ENCODE assay signal across 1 cellular context in genomic region chr4:54085284-54085683, GRCh38.
TF ChIP-seq lines count a peak whose summit lies in the region.

No MANE protein-coding gene starts in this region.

TF ChIP-seq in IMR-90, 13 proteins besides CTCF, POLR2A, EP300 and RAD21:
- peak; percentile 97 for TF ChIP-seq CEBPB (IDR thresholded peaks at IDR 0.05; ENCODE audit: low read depth, low read length)
- TF ChIP-seq CHD1 (IDR thresholded peaks at IDR 0.05; ENCODE audit: low read depth, low read length), result no peak
- TF ChIP-seq MAFK (IDR thresholded peaks at IDR 0.05; ENCODE audit: low read depth, low read length), result peak; percentile 26; the same call in 1 of the 2 replicates
- TF ChIP-seq RFX5 (IDR thresholded peaks at IDR 0.05; ENCODE audit: low read depth, low read length), result no peak
- TF ChIP-seq FOS (IDR thresholded peaks at IDR 0.05; ENCODE audit: low read depth, low read length), result peak; percentile 58; the same call in 1 of the 2 replicates
